ENCODE assay signal across 16 cellular contexts in genomic region chr2:70532244-70532935, GRCh38. TPM values are rescaled to one million over a fixed set of nuclear protein-coding genes. Genes with fewer than 3 reads are reported as not detected.
DNase-seq lines count a peak whose midpoint lies in the region; TF ChIP-seq lines count a peak whose summit lies in the region.
"Had no signal": no experiment of that assay in that cellular context is flagged by ENCODE, and none has a peak within 500 bp of the region (broad histone marks: within the 10 kb centered on the region; RNA-seq: fewer than 3 reads in every experiment).

No MANE protein-coding gene starts in this region.

- H3K9me3 ChIP-seq in mammary epithelial cell (replicated peaks; ENCODE audit: insufficient read depth, low read length) (no peaks in the 10 kb centered on the region), breast epithelium (peaks cover 0 to 4% of the 10 kb centered on the region in 2 donors), adipocyte (ENCODE audit: control insufficient read depth, low read length) (peaks cover 12% of the 10 kb centered on the region), mucosa of rectum (ENCODE audit: control insufficient read depth in 2 of 2, low read length in 2 of 2) (peaks cover 0 to 2% of the 10 kb centered on the region in 2 donors)

- BruUV-seq in mammary epithelial cell (replicated peaks; lab: Mats Ljungman, UMichigan) = no TSS peak

- TF ChIP-seq CTCF in mammary epithelial cell (conservative IDR thresholded peaks at IDR 0.05 in 1 of 2, IDR thresholded peaks at IDR 0.05 in 1 of 2; ENCODE audit: extremely low read depth in 1 of 2, insufficient read depth in 1 of 2, low read depth in 1 of 2, low read length in 2 of 2) (no peak), breast epithelium (IDR thresholded peaks at IDR 0.05) (no peak)

- H3K4me1 ChIP-seq in mammary epithelial cell (ENCODE audit: insufficient read depth, low read length) = peaks cover 8% of the 10 kb centered on the region
- H3K4me1 ChIP-seq in breast epithelium = no peaks in the 10 kb centered on the region
- peaks cover 10% of the 10 kb centered on the region for H3K4me1 ChIP-seq in adipocyte (ENCODE audit: control insufficient read depth, insufficient read depth, low read length)
- peaks cover 0 to 27% of the 10 kb centered on the region in 2 donors for H3K4me1 ChIP-seq in mucosa of rectum (ENCODE audit: control insufficient read depth in 2 of 2, insufficient read depth in 2 of 2, low read length in 2 of 2)

- CTCF ChIA-PET in mammary epithelial cell (lab: Charles Lee; ENCODE audit: low non-redundant PET) = interaction anchor here (0.7 kb wide), 1 partner anchor 72 kb away, joined by 4 read pairs; no protein-coding TSS in a partner anchor

- 77% methylated on average over 7 of the region's 7 CpGs for WGBS in mammary epithelial cell (ENCODE audit: low coverage, missing lambda C conversion rate)

- H3K36me3 ChIP-seq in mammary epithelial cell (ENCODE audit: insufficient read depth, low read length) (peaks cover 8% of the 10 kb centered on the region), breast epithelium (no peaks in the 10 kb centered on the region), adipocyte (ENCODE audit: control insufficient read depth, insufficient read depth, low read length, severe bottlenecking) (no peaks in the 10 kb centered on the region), mucosa of rectum (ENCODE audit: control insufficient read depth in 2 of 2, insufficient read depth in 2 of 2, low read length in 2 of 2) (no peaks in the 10 kb centered on the region)
- H3K36me3 ChIP-seq: BLaER1 had no signal

- TF ChIP-seq POLR2A in breast epithelium (IDR thresholded peaks at IDR 0.05) = no peak

- H3K27ac ChIP-seq in mammary epithelial cell (ENCODE audit: insufficient read depth, low read depth, low read length) (peak overlapping the region; percentile 1), breast epithelium (no peak overlapping the region), mucosa of rectum (ENCODE audit: low read depth in 2 of 2, low read length in 2 of 2) (peak overlapping the region; percentile 40 to 44)
- H3K27ac ChIP-seq: BLaER1, KMS-11, PC-9 had no signal

- H3K79me2 ChIP-seq in mammary epithelial cell (ENCODE audit: insufficient read depth, low read length) = peaks cover 100% of the 10 kb centered on the region

- no peak overlapping the region for H2AFZ ChIP-seq in mammary epithelial cell (ENCODE audit: low read depth, low read length)
- H2AFZ ChIP-seq: PC-9 had no signal

- peak overlapping the region; percentile 10 for H3K4me2 ChIP-seq in mammary epithelial cell (ENCODE audit: insufficient read depth, low read depth, low read length)
- H3K4me2 ChIP-seq: BLaER1, KMS-11, PC-9 had no signal

- in situ Hi-C loops in mammary epithelial cell (cut with MboI; ENCODE audit: low sequenced_read_pairs in 2 of 2) = no loop called here

- DNase-seq in mammary epithelial cell (no peak), breast epithelium (ENCODE audit: low spot score in 2 of 2) (no peak), adipocyte (ENCODE audit: low read depth) (no peak), RKO (ENCODE audit: low spot score) (no peak), NCI-H82 treated with DMSO at 0.1 percent for 48 hours (lab: John Stamatoyannopoulos, UW; ENCODE audit: unreplicated experiment) (no peak), DMS53 treated with DMSO at 0.1 percent for 48 hours (lab: John Stamatoyannopoulos, UW; ENCODE audit: unreplicated experiment) (no peak)
- DNase-seq in stimulated activated CD4-positive, alpha-beta T cell treated with anti-CD3 and anti-CD28 coated beads, Interleukin-2, amount 100 ng/mL, for 24 hours = no peak
- DNase-seq: DMS153, EL, GOT3, NCI-H1092 treated with DMSO at 0.1 percent for 48 hours, NCI-H446 treated with DMSO at 0.1 percent for 48 hours, PC-9 had no signal

- H3K4me3 ChIP-seq in mammary epithelial cell (replicated peaks in 1 of 3; ENCODE audit: insufficient read depth in 1 of 3, low read depth in 2 of 3, low read length in 3 of 3) = no peak overlapping the region
- no peak overlapping the region for H3K4me3 ChIP-seq in breast epithelium
- H3K4me3 ChIP-seq in adipocyte (ENCODE audit: low read length) = peak overlapping the region; percentile 8
- H3K4me3 ChIP-seq in mucosa of rectum (ENCODE audit: low read length in 2 of 2) = no peak overlapping the region
- H3K4me3 ChIP-seq: BLaER1, PC-9 had no signal

- dilution Hi-C loops in mammary epithelial cell (cut with HindIII; ENCODE audit: low sequenced_read_pairs) = no loop called here

- intact Hi-C loops in mammary epithelial cell (cut with micrococcal nuclease) = no loop called here
- intact Hi-C loops in breast epithelium (cut with DNase I; ENCODE audit: low total_unique reads) = loop anchor here (5.0 kb wide), 1 partner anchor 620 kb away; no protein-coding TSS in a partner anchor

- H3K9ac ChIP-seq in mammary epithelial cell (ENCODE audit: insufficient read depth, low read length) (no peak overlapping the region), adipocyte (ENCODE audit: low read length) (no peak overlapping the region), mucosa of rectum (ENCODE audit: low read depth in 1 of 2, low read length in 2 of 2) (no peak overlapping the region)
- H3K9ac ChIP-seq: BLaER1, KMS-11 had no signal

- H4K20me1 ChIP-seq in mammary epithelial cell (ENCODE audit: insufficient read depth, low read length) = no peaks in the 10 kb centered on the region
- H4K20me1 ChIP-seq: BLaER1 had no signal

- H3K27me3 ChIP-seq in mammary epithelial cell (ENCODE audit: insufficient read depth, low read length) = no peaks in the 10 kb centered on the region
- H3K27me3 ChIP-seq in breast epithelium = no peaks in the 10 kb centered on the region
- H3K27me3 ChIP-seq in adipocyte (replicated peaks; ENCODE audit: control insufficient read depth, insufficient read depth, low read length) = peaks cover 14% of the 10 kb centered on the region
- H3K27me3 ChIP-seq in mucosa of rectum (ENCODE audit: control insufficient read depth in 2 of 2, insufficient read depth in 2 of 2, low read length in 2 of 2) = no peaks in the 10 kb centered on the region
- H3K27me3 ChIP-seq: BLaER1 had no signal

RNA-seq across cellular contexts. Expression of gene TGFA, which starts 21.2 kb away (rescaled TPM):
- total RNA-seq in mammary epithelial cell = 100 to 1,000 TPM in 1 of 2 donors, 10 to 100 TPM in 1; 59.2 to 126 TPM
- polyA plus RNA-seq in mammary epithelial cell = 82.0 TPM
- 88.0 TPM for polyA minus RNA-seq in mammary epithelial cell
- 10 to 100 TPM in 1 of 3 donors, 1 to 10 TPM in 2; 1.1 to 16.1 (median 4.9) TPM for total RNA-seq in breast epithelium

Comparison
In these comparisons a context has a peak if more than half of its experiments do, and no peak if none do; other contexts are left out.
1. H3K27ac ChIP-seq: peak in mammary epithelial cell (single experiment) and mucosa of rectum (2 of 2); none in breast epithelium (0 of 2).